1 cellular context compared by ENCODE assay signal in the genomic region with DNA sequence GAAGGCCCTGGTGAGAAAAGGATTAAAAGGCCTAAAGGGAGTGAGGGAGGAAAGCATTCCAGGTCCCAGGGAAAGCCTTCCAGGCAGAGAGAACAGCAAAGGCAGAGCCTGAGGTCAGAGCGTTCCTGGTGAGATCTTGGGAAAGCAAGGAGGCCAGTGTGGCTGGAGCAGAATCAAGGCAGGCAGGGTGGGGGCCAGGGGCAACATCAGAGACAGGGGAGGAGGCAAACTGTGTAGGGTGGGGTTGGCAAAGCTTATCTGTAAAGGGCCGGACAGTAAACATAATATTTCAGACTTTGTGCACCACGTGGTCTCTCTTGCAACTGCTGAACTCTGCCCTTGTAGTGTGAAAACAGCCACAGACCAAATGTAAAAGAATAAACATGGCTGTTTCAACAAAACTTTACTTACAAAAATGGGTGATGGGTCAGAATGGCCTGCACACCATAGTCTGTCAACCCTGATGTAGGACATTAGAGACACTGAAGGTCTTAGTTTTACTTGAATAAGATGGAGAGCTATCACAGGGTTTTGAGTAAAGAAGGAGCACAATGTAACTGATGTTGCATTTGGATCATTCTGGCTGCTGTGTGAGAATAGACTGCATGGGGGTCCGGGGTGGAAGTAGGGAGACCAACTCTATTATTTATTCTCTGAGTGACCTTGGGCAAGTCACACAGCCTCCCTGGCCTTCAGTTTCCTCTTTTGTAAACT.
TF ChIP-seq lines count a peak whose summit lies in the region.

No MANE protein-coding gene starts in this region.

TF ChIP-seq in K562, 482 proteins besides CTCF, POLR2A, EP300 and RAD21 (continued from another document and continues in another):
- TF ChIP-seq GMEB1 (CRISPR knock-in tag; IDR thresholded peaks at IDR 0.05): no peak
- no peak for TF ChIP-seq ETV6 (IDR thresholded peaks at IDR 0.05; ENCODE audit: borderline replicate concordance in 1 of 2, low read depth in 2 of 2, low read length in 1 of 2)
- no peak for TF ChIP-seq ETV6 (CRISPR knock-in tag; IDR thresholded peaks at IDR 0.05; ENCODE audit: borderline replicate concordance)
- 0 out of 2 replicates have a peak, but pooled peaks have one; percentile 42 for TF ChIP-seq HBP1 (CRISPR knock-in tag; IDR thresholded peaks at IDR 0.05)
- no peak for TF ChIP-seq BRCA1 (IDR thresholded peaks at IDR 0.05)
- TF ChIP-seq BRCA1 (CRISPR knock-in tag; IDR thresholded peaks at IDR 0.05): no peak
- no peak for TF ChIP-seq PTTG1 (tag; IDR thresholded peaks at IDR 0.05; ENCODE audit: low read depth)
- no peak for TF ChIP-seq ARHGAP35 (IDR thresholded peaks at IDR 0.05; ENCODE audit: partially characterized antibody)
- TF ChIP-seq RERE (CRISPR knock-in tag; IDR thresholded peaks at IDR 0.05; ENCODE audit: borderline replicate concordance): no peak
- TF ChIP-seq CC2D1A (IDR thresholded peaks at IDR 0.05): no peak
- peak; percentile 54; the same call in 1 of the 2 replicates for TF ChIP-seq EHMT2 (IDR thresholded peaks at IDR 0.05)
- TF ChIP-seq ZNF609 (CRISPR knock-in tag; IDR thresholded peaks at IDR 0.05; ENCODE audit: borderline replicate concordance): no peak
- no peak for TF ChIP-seq SETDB1 (IDR thresholded peaks at IDR 0.05; ENCODE audit: low read length)
- no peak for TF ChIP-seq PTRF (tag; IDR thresholded peaks at IDR 0.05)
- no peak for TF ChIP-seq GTF3C2 (IDR thresholded peaks at IDR 0.05; ENCODE audit: borderline replicate concordance, extremely low read depth, insufficient read length)
- no peak for TF ChIP-seq SRSF1 (IDR thresholded peaks at IDR 0.05; ENCODE audit: low read depth, low read length)
- no peak for TF ChIP-seq ZNF668 (CRISPR knock-in tag; IDR thresholded peaks at IDR 0.05)
- TF ChIP-seq POLR2AphosphoS5 (IDR thresholded peaks at IDR 0.05; ENCODE audit: control insufficient read depth, insufficient read depth, low read depth, low read length): no peak
- TF ChIP-seq ZFP91 (CRISPR knock-in tag; IDR thresholded peaks at IDR 0.05): no peak
- no peak for TF ChIP-seq HNRNPLL (IDR thresholded peaks at IDR 0.05; ENCODE audit: low read depth, low read length, poor library complexity, severe bottlenecking)
- peak; percentile 17 for TF ChIP-seq MTA2 (IDR thresholded peaks at IDR 0.05; ENCODE audit: low read depth)
- no peak for TF ChIP-seq SRSF9 (IDR thresholded peaks at IDR 0.05; ENCODE audit: borderline replicate concordance, low read depth, low read length)
- no peak for TF ChIP-seq ZNF699 (CRISPR knock-in tag; IDR thresholded peaks at IDR 0.05; ENCODE audit: insufficient replicate concordance)
- no peak for TF ChIP-seq ZNF175 (CRISPR knock-in tag; IDR thresholded peaks at IDR 0.05; ENCODE audit: low read depth)
- TF ChIP-seq, protein P1, sequence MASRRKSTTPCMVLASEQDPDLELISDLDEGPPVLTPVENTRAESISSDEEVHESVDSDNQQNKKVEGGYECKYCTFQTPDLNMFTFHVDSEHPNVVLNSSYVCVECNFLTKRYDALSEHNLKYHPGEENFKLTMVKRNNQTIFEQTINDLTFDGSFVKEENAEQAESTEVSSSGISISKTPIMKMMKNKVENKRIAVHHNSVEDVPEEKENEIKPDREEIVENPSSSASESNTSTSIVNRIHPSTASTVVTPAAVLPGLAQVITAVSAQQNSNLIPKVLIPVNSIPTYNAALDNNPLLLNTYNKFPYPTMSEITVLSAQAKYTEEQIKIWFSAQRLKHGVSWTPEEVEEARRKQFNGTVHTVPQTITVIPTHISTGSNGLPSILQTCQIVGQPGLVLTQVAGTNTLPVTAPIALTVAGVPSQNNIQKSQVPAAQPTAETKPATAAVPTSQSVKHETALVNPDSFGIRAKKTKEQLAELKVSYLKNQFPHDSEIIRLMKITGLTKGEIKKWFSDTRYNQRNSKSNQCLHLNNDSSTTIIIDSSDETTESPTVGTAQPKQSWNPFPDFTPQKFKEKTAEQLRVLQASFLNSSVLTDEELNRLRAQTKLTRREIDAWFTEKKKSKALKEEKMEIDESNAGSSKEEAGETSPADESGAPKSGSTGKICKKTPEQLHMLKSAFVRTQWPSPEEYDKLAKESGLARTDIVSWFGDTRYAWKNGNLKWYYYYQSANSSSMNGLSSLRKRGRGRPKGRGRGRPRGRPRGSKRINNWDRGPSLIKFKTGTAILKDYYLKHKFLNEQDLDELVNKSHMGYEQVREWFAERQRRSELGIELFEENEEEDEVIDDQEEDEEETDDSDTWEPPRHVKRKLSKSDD (conservative IDR thresholded peaks at IDR 0.05; ENCODE audit: low read length): no peak
- TF ChIP-seq ZNF3 (CRISPR knock-in tag; IDR thresholded peaks at IDR 0.05): no peak
- TF ChIP-seq ZFP30 (CRISPR knock-in tag; IDR thresholded peaks at IDR 0.05; ENCODE audit: borderline replicate concordance): no peak
- TF ChIP-seq XRCC4 (IDR thresholded peaks at IDR 0.05; ENCODE audit: extremely low read depth, insufficient read depth, insufficient read length): no peak
- TF ChIP-seq, protein P2, sequence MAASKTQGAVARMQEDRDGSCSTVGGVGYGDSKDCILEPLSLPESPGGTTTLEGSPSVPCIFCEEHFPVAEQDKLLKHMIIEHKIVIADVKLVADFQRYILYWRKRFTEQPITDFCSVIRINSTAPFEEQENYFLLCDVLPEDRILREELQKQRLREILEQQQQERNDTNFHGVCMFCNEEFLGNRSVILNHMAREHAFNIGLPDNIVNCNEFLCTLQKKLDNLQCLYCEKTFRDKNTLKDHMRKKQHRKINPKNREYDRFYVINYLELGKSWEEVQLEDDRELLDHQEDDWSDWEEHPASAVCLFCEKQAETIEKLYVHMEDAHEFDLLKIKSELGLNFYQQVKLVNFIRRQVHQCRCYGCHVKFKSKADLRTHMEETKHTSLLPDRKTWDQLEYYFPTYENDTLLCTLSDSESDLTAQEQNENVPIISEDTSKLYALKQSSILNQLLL (CRISPR knock-in tag; IDR thresholded peaks at IDR 0.05; ENCODE audit: borderline replicate concordance): no peak
- TF ChIP-seq RCOR1 (IDR thresholded peaks at IDR 0.05; ENCODE audit: borderline replicate concordance in 1 of 2, low read depth in 2 of 2, low read length in 2 of 2): 0 out of 4 replicates have a peak, but pooled peaks of 1 of the 2 experiments have one; percentile 2
